24 cellular contexts compared by ENCODE assay signal in the genomic region with DNA sequence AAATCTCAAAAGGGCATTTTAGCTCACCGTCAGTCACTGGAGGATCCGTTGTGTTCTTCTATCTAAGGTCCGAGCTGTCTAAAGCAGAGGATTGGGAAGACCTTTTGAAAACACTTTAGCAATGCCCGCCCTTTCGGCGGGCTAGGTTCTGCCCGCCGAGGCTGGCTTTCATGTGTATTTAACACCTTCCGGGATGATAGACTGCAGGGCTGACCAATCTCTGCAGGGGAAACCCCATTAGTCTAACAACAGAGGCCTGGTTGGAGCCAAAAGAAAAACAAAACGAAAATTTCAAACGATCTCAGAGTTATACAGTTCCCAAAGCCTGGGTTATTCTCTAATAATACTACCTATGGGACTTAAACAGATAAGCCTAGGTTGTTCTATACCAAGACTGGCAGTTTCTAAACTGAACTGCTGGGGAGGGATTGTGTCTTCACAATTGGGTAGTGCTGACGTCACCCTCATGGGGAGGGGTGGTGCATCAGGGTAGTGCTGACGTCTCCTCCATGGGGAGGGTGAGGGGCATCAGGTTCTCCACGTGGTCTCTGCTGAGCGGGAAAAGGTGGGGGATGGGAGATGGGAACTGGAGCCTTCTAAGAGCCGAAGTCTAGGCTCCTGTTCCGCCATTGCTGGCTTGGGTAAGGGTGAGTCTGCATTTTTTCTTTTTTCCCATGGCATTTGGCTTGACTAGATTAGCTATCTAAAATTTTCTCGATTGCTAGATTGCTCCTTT. TPM values are rescaled to one million over a fixed set of nuclear protein-coding genes. Genes with fewer than 3 reads are reported as not detected.
"Had no signal": no experiment of that assay in that cellular context is flagged by ENCODE, and none has a peak within 500 bp of the region (broad histone marks: within the 10 kb centered on the region; RNA-seq: fewer than 3 reads in every experiment).

No MANE protein-coding gene starts in this region.

- H3K9me3 ChIP-seq: ascending aorta, breast epithelium, heart right ventricle, left lung, mucosa of descending colon, pancreas, sigmoid colon, spleen, suprapubic skin had no signal

- ATAC-seq: activated CD4-positive, alpha-beta T cell treated with anti-CD3 and anti-CD28 coated beads for 36 hours; activated CD8-positive, alpha-beta memory T cell treated with anti-CD3 and anti-CD28 coated beads, Interleukin-2, amount 10 ng/mL, durations not matched to agents 7 days and 5 days; effector memory CD8-positive, alpha-beta T cell; heart right ventricle; left lung; mucosa of descending colon; naive thymus-derived CD4-positive, alpha-beta T cell; pancreas had no signal

- H3K36me3 Mint-ChIP-seq: activated CD4-positive, alpha-beta memory T cell treated with anti-CD3 and anti-CD28 coated beads for 36 hours; activated CD8-positive, alpha-beta memory T cell treated with anti-CD3 and anti-CD28 coated beads, Interleukin-2, amount 10 ng/mL, durations not matched to agents 7 days and 5 days; activated naive CD4-positive, alpha-beta T cell treated with anti-CD3 and anti-CD28 coated beads, Interleukin-2, amount 10 ng/mL, durations not matched to agents 7 days and 5 days; naive thymus-derived CD4-positive, alpha-beta T cell had no signal

- H3K36me3 ChIP-seq: ascending aorta, breast epithelium, heart right ventricle, left lung, pancreas, sigmoid colon, spleen, suprapubic skin, WERI-Rb-1 had no signal

- H3K4me3 Mint-ChIP-seq: activated CD4-positive, alpha-beta memory T cell treated with anti-CD3 and anti-CD28 coated beads for 36 hours; activated CD4-positive, alpha-beta T cell treated with anti-CD3 and anti-CD28 coated beads for 36 hours; activated CD8-positive, alpha-beta memory T cell treated with anti-CD3 and anti-CD28 coated beads, Interleukin-2, amount 10 ng/mL, durations not matched to agents 7 days and 5 days; activated naive CD4-positive, alpha-beta T cell treated with anti-CD3 and anti-CD28 coated beads, Interleukin-2, amount 10 ng/mL, durations not matched to agents 7 days and 5 days; dendritic cell treated with granulocyte-macrophage colony-stimulating factor and Interleukin-4, amounts not matched to agents 40 ng/mL and 50 ng/mL, for 4 days; effector memory CD8-positive, alpha-beta T cell; naive thymus-derived CD4-positive, alpha-beta T cell; stimulated activated naive CD8-positive, alpha-beta T cell treated with anti-CD3 and anti-CD28 coated beads, Interleukin-15, Interleukin-2, amounts not matched to agents 100 ng/mL and 50 ng/mL, for 24 hours had no signal

- H3K27me3 ChIP-seq: ascending aorta, heart right ventricle, left lung, pancreas, sigmoid colon, spleen, suprapubic skin had no signal

- H3K9me3 Mint-ChIP-seq: activated CD4-positive, alpha-beta memory T cell treated with anti-CD3 and anti-CD28 coated beads for 36 hours; activated naive CD4-positive, alpha-beta T cell treated with anti-CD3 and anti-CD28 coated beads, Interleukin-2, amount 10 ng/mL, durations not matched to agents 7 days and 5 days; activated T-helper 2 cell treated with anti-CD3 and anti-CD28 coated beads, Interferon-gamma antibody, Interleukin-2, Interleukin-4, amounts not matched to agents 10 μg/mL and 5 μg/mL and 100 μg/mL, durations not matched to agents 14 hours and 24 hours and 36 hours; dendritic cell treated with granulocyte-macrophage colony-stimulating factor and Interleukin-4, amounts not matched to agents 40 ng/mL and 50 ng/mL, for 4 days; effector memory CD8-positive, alpha-beta T cell; stimulated activated naive CD8-positive, alpha-beta T cell treated with anti-CD3 and anti-CD28 coated beads, Interleukin-15, Interleukin-2, amounts not matched to agents 100 ng/mL and 50 ng/mL, for 24 hours had no signal

- H3K4me1 ChIP-seq: ascending aorta, breast epithelium, heart right ventricle, left lung, pancreas, sigmoid colon, spleen, suprapubic skin had no signal

- H3K27ac ChIP-seq: ascending aorta, breast epithelium, epithelial cell of prostate, heart right ventricle, left lung, pancreas, sigmoid colon, spleen, suprapubic skin, WERI-Rb-1 had no signal

- DNase-seq: activated CD4-positive, alpha-beta memory T cell treated with anti-CD3 and anti-CD28 coated beads for 36 hours; activated CD4-positive, alpha-beta T cell treated with anti-CD3 and anti-CD28 coated beads for 36 hours; activated CD8-positive, alpha-beta memory T cell treated with anti-CD3 and anti-CD28 coated beads, Interleukin-2, amount 10 ng/mL, durations not matched to agents 7 days and 5 days; activated naive CD4-positive, alpha-beta T cell treated with anti-CD3 and anti-CD28 coated beads, Interleukin-2, amount 10 ng/mL, durations not matched to agents 7 days and 5 days; activated T-cell treated with anti-CD3 and anti-CD28 coated beads, Interleukin-2, amount 50 U/mL, for 1 hour; cerebellar nuclear complex; effector memory CD8-positive, alpha-beta T cell; foreskin melanocyte; heart right ventricle; left lung; mammary epithelial cell; mucosa of descending colon; naive thymus-derived CD4-positive, alpha-beta T cell; pancreas; sigmoid colon; spleen; WERI-Rb-1 had no signal

- H3K27me3 Mint-ChIP-seq: activated CD8-positive, alpha-beta memory T cell treated with anti-CD3 and anti-CD28 coated beads, Interleukin-2, amount 10 ng/mL, durations not matched to agents 7 days and 5 days; dendritic cell treated with granulocyte-macrophage colony-stimulating factor and Interleukin-4, amounts not matched to agents 40 ng/mL and 50 ng/mL, for 4 days; stimulated activated naive CD8-positive, alpha-beta T cell treated with anti-CD3 and anti-CD28 coated beads, Interleukin-15, Interleukin-2, amounts not matched to agents 100 ng/mL and 50 ng/mL, for 24 hours had no signal

- H3K27ac Mint-ChIP-seq: activated CD4-positive, alpha-beta memory T cell treated with anti-CD3 and anti-CD28 coated beads for 36 hours; activated CD4-positive, alpha-beta T cell treated with anti-CD3 and anti-CD28 coated beads for 36 hours; activated CD8-positive, alpha-beta memory T cell treated with anti-CD3 and anti-CD28 coated beads, Interleukin-2, amount 10 ng/mL, durations not matched to agents 7 days and 5 days; activated naive CD4-positive, alpha-beta T cell treated with anti-CD3 and anti-CD28 coated beads, Interleukin-2, amount 10 ng/mL, durations not matched to agents 7 days and 5 days; activated T-helper 2 cell treated with anti-CD3 and anti-CD28 coated beads, Interferon-gamma antibody, Interleukin-2, Interleukin-4, amounts not matched to agents 10 μg/mL and 5 μg/mL and 100 μg/mL, durations not matched to agents 14 hours and 24 hours and 36 hours; dendritic cell treated with granulocyte-macrophage colony-stimulating factor and Interleukin-4, amounts not matched to agents 40 ng/mL and 50 ng/mL, for 4 days; effector memory CD8-positive, alpha-beta T cell; stimulated activated naive CD8-positive, alpha-beta T cell treated with anti-CD3 and anti-CD28 coated beads, Interleukin-15, Interleukin-2, amounts not matched to agents 100 ng/mL and 50 ng/mL, for 24 hours had no signal

- H3K4me3 ChIP-seq: ascending aorta, breast epithelium, heart right ventricle, left lung, mucosa of descending colon, pancreas, sigmoid colon, spleen, suprapubic skin had no signal

RNA-seq across cellular contexts. Expression of a gene that starts 28.4 kb away (rescaled TPM):
- total RNA-seq: ascending aorta had no signal
